Comparison of ENCODE assay signal across 27 cellular contexts in the genomic region with DNA sequence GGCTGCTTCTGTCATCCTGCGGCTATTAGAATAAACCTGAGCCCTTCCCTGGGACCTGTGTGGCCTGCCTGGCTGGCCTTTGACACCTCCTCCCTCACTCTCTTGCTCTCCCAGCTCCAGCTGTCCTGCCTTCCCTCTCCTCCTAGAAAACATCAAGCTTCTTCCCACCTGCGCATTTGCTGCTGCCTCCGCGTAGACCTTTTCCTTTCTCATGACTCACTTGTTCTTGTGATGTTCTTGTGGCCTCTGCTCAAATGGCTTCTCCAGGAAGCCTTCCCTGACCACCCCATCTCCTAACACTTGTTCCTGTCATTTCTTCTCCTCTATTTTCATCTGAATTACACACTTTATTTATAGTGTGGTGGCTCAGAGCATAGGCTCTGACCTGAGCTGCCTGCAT. TPM values are rescaled to one million over a fixed set of nuclear protein-coding genes. Genes with fewer than 3 reads are reported as not detected.
DNase-seq lines count a peak whose midpoint lies in the region; ATAC-seq and TF ChIP-seq lines count a peak whose summit lies in the region.
"Had no signal": no experiment of that assay in that cellular context is flagged by ENCODE, and none has a peak within 500 bp of the region (broad histone marks: within the 10 kb centered on the region; RNA-seq: fewer than 3 reads in every experiment).

No MANE protein-coding gene starts in this region.

- no peak overlapping the region for H2AFZ ChIP-seq in neural cell (ENCODE audit: low read depth, low read length)

- H3K36me3 ChIP-seq in left ventricle myocardium inferior = no peaks in the 10 kb centered on the region
- no peaks in the 10 kb centered on the region for H3K36me3 ChIP-seq in neural cell (ENCODE audit: insufficient read depth, low read length)
- no peaks in the 10 kb centered on the region for H3K36me3 ChIP-seq in transverse colon
- H3K36me3 ChIP-seq: Peyer's patch, SJCRH30, upper lobe of right lung had no signal

- TF ChIP-seq EP300 in neural cell (conservative IDR thresholded peaks at IDR 0.05; ENCODE audit: poor library complexity, severe bottlenecking) (no peak), transverse colon (IDR thresholded peaks at IDR 0.05; ENCODE audit: low read depth) (no peak)

- H3K9me3 ChIP-seq in left ventricle myocardium inferior (replicated peaks) (no peaks in the 10 kb centered on the region), neural cell (ENCODE audit: low read length) (no peaks in the 10 kb centered on the region), transverse colon (no peaks in the 10 kb centered on the region)
- H3K9me3 ChIP-seq: Caco-2, Peyer's patch, SJCRH30, upper lobe of right lung had no signal

- no peak for TF ChIP-seq POLR2A in transverse colon (IDR thresholded peaks at IDR 0.05)

- H3K9me2 ChIP-seq in neural cell (ENCODE audit: insufficient read depth, low read length) = no peaks in the 10 kb centered on the region

- intact Hi-C loops in left ventricle myocardium inferior (cut with micrococcal nuclease) = no loop called here
- intact Hi-C loops in cardiac septum (cut with DNase I) = no loop called here
- intact Hi-C loops in transverse colon (cut with DNase I; ENCODE audit: low total_unique reads) = no loop called here
- intact Hi-C loops in sciatic nerve (cut with DNase I) = no loop called here

- H3K27me3 ChIP-seq in left ventricle myocardium inferior (ENCODE audit: low read depth) (no peaks in the 10 kb centered on the region), neural cell (ENCODE audit: insufficient read depth, low read depth, low read length) (no peaks in the 10 kb centered on the region), transverse colon (no peaks in the 10 kb centered on the region)
- H3K27me3 ChIP-seq: Peyer's patch, SJCRH30, upper lobe of right lung had no signal

- H3K4me2 ChIP-seq in neural cell (ENCODE audit: low read length) = no peak overlapping the region
- H3K4me2 ChIP-seq: KMS-11 had no signal

- TF ChIP-seq RAD21 in neural cell (conservative IDR thresholded peaks at IDR 0.05) = no peak

- no peak overlapping the region for H3K9ac ChIP-seq in neural cell (ENCODE audit: low read length)
- H3K9ac ChIP-seq: KMS-11 had no signal

- no peaks in the 10 kb centered on the region for H3K79me2 ChIP-seq in neural cell (replicated peaks; ENCODE audit: insufficient read depth, low read length)

- no peak overlapping the region for H3K4me3 ChIP-seq in left ventricle myocardium inferior
- no peak overlapping the region for H3K4me3 ChIP-seq in fibroblast of villous mesenchyme (ENCODE audit: low read depth, low read length)
- no peak overlapping the region for H3K4me3 ChIP-seq in neural cell (ENCODE audit: low read length)
- no peak overlapping the region for H3K4me3 ChIP-seq in transverse colon
- H3K4me3 ChIP-seq: GM12878, Peyer's patch, SJCRH30, upper lobe of right lung had no signal

- no peaks in the 10 kb centered on the region for H3F3A ChIP-seq in neural cell (ENCODE audit: insufficient read depth, low read length, poor library complexity, severe bottlenecking)

- 83 to 84% methylated on average over 4 of the region's 4 CpGs for WGBS in transverse colon (ENCODE audit: low coverage in 1 of 2), 2 donors

- DNase-seq in left ventricle myocardium inferior (no peak), cardiac septum (ENCODE audit: low spot score) (no peak), fibroblast of villous mesenchyme (ENCODE audit: low read depth) (peak; percentile 26), transverse colon (no peak), NCI-H2196 treated with DMSO at 0.1 percent for 48 hours (lab: John Stamatoyannopoulos, UW; ENCODE audit: unreplicated experiment) (no peak), RWPE1 (ENCODE audit: low spot score) (no peak), sciatic nerve (ENCODE audit: low spot score) (no peak)
- DNase-seq: 8988T; activated CD4-positive, alpha-beta T cell treated with anti-CD3 and anti-CD28 coated beads, Interleukin-2, amount 10 ng/mL, durations not matched to agents 7 days and 5 days; activated CD8-positive, alpha-beta memory T cell treated with anti-CD3 and anti-CD28 coated beads, Interleukin-2, amount 10 ng/mL, durations not matched to agents 7 days and 5 days; Caco-2; cerebellar nuclear complex; DMS79 treated with DMSO at 0.1 percent for 48 hours; effector CD8-positive, alpha-beta T cell; glutamatergic neuron; NCI-H2029; NCI-H446; Peyer's patch; retina; SJCRH30; stimulated activated CD4-positive, alpha-beta T cell treated with anti-CD3 and anti-CD28 coated beads, Interleukin-12 subunit alpha, Interleukin-12 subunit beta, amount 100 ng/mL, for 4 hours; stimulated activated CD4-positive, alpha-beta T cell treated with anti-CD3 and anti-CD28 coated beads, Interleukin-4, amount 100 ng/mL, for 4 hours; upper lobe of right lung had no signal

- H3K4me1 ChIP-seq in left ventricle myocardium inferior = peaks cover 66% of the 10 kb centered on the region
- peaks cover 5 to 61% (median 34%) of the 10 kb centered on the region in 4 donors for H3K4me1 ChIP-seq in transverse colon
- H3K4me1 ChIP-seq: SJCRH30 had no signal

- POLR2A ChIA-PET in RWPE1 (lab: Yijun Ruan, JAX; ENCODE audit: low non-redundant PET) = no interaction called here

- H3K27ac ChIP-seq in left ventricle myocardium inferior (replicated peaks) = peak overlapping the region; percentile 27
- peak overlapping the region; percentile 20 for H3K27ac ChIP-seq in neural cell (ENCODE audit: low read length)
- H3K27ac ChIP-seq in transverse colon = peak overlapping the region; percentile 10 to 68 (median 54)
- no peak overlapping the region for H3K27ac ChIP-seq in RWPE1
- H3K27ac ChIP-seq: KMS-11, SJCRH30, upper lobe of right lung, VCaP had no signal

- CTCF ChIA-PET in RWPE1 (lab: Yijun Ruan, JAX) = no interaction called here

- no peaks in the 10 kb centered on the region for H4K20me1 ChIP-seq in neural cell (ENCODE audit: insufficient read depth)

- TF ChIP-seq CTCF in left ventricle myocardium inferior (IDR thresholded peaks at IDR 0.05; ENCODE audit: borderline replicate concordance) = no peak
- no peak for TF ChIP-seq CTCF in fibroblast of villous mesenchyme (IDR thresholded peaks at IDR 0.05; ENCODE audit: insufficient read depth, low read depth, low read length)
- no peak for TF ChIP-seq CTCF in neural cell (IDR thresholded peaks at IDR 0.05; ENCODE audit: poor library complexity, severe bottlenecking)
- TF ChIP-seq CTCF in transverse colon (IDR thresholded peaks at IDR 0.05) = no peak
- TF ChIP-seq CTCF in RWPE1 (conservative IDR thresholded peaks at IDR 0.05; ENCODE audit: low read depth) = no peak

- no peak for ATAC-seq in sciatic nerve
- ATAC-seq: activated CD8-positive, alpha-beta memory T cell treated with anti-CD3 and anti-CD28 coated beads, Interleukin-2, amount 10 ng/mL, durations not matched to agents 7 days and 5 days; GM12878; upper lobe of right lung had no signal

- in situ Hi-C loops in transverse colon (cut with MboI; ENCODE audit: low pct_ligation_motif_present in 1 of 4, low pct_unique_long_range_greater_than_20kb in 1 of 4, low sequenced_read_pairs in 3 of 4) = no loop called here

TF ChIP-seq in neural cell, 6 proteins besides CTCF, POLR2A, EP300 and RAD21:
- TF ChIP-seq, protein P1, sequence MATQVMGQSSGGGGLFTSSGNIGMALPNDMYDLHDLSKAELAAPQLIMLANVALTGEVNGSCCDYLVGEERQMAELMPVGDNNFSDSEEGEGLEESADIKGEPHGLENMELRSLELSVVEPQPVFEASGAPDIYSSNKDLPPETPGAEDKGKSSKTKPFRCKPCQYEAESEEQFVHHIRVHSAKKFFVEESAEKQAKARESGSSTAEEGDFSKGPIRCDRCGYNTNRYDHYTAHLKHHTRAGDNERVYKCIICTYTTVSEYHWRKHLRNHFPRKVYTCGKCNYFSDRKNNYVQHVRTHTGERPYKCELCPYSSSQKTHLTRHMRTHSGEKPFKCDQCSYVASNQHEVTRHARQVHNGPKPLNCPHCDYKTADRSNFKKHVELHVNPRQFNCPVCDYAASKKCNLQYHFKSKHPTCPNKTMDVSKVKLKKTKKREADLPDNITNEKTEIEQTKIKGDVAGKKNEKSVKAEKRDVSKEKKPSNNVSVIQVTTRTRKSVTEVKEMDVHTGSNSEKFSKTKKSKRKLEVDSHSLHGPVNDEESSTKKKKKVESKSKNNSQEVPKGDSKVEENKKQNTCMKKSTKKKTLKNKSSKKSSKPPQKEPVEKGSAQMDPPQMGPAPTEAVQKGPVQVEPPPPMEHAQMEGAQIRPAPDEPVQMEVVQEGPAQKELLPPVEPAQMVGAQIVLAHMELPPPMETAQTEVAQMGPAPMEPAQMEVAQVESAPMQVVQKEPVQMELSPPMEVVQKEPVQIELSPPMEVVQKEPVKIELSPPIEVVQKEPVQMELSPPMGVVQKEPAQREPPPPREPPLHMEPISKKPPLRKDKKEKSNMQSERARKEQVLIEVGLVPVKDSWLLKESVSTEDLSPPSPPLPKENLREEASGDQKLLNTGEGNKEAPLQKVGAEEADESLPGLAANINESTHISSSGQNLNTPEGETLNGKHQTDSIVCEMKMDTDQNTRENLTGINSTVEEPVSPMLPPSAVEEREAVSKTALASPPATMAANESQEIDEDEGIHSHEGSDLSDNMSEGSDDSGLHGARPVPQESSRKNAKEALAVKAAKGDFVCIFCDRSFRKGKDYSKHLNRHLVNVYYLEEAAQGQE (IDR thresholded peaks at IDR 0.05; ENCODE audit: borderline replicate concordance) = no peak
- TF ChIP-seq SMC3 (conservative IDR thresholded peaks at IDR 0.05; ENCODE audit: poor library complexity) (no peak), TAF1 (IDR thresholded peaks at IDR 0.05; ENCODE audit: low read depth) (no peak), EZH2 (IDR thresholded peaks at IDR 0.05; ENCODE audit: borderline replicate concordance, insufficient read depth, low read length, poor library complexity, severe bottlenecking) (no peak), POLR2AphosphoS5 (IDR thresholded peaks at IDR 0.05) (no peak), MXI1 (conservative IDR thresholded peaks at IDR 0.05; ENCODE audit: poor library complexity, severe bottlenecking) (no peak)

RNA-seq across cellular contexts. Expression of a gene that starts 57.5 kb away (rescaled TPM):
- total RNA-seq in left ventricle myocardium inferior (7.1 TPM), cardiac septum (6.6 TPM), fibroblast of villous mesenchyme (5.2 and 9.3 TPM in 2 replicates), transverse colon (10 to 100 TPM; 16.2 to 36.2 (median 25.2) TPM), sciatic nerve (19.3 TPM)
- 2.5 and 4.2 TPM in 2 replicates for polyA plus RNA-seq in neural cell
- polyA minus RNA-seq in neural cell = 2.4 and 2.8 TPM in 2 replicates
